Comparison of ENCODE assay signal across 9 cellular contexts in genomic region chr9:2271426-2271825, GRCh38.
DNase-seq lines count a peak whose midpoint lies in the region; ATAC-seq, FAIRE-seq and TF ChIP-seq lines count a peak whose summit lies in the region.
"Had no signal": no experiment of that assay in that cellular context is flagged by ENCODE, and none has a peak within 500 bp of the region (broad histone marks: within the 10 kb centered on the region; RNA-seq: fewer than 3 reads in every experiment).

No MANE protein-coding gene starts in this region.

- H2AFZ ChIP-seq in DND-41 (ENCODE audit: low read depth, low read length), result no peak overlapping the region

- no peak overlapping the region for H3K27ac Mint-ChIP-seq in activated CD4-positive, alpha-beta memory T cell treated with anti-CD3 and anti-CD28 coated beads, Interleukin-2, amount 10 ng/mL, durations not matched to agents 7 days and 5 days

- H3K79me2 ChIP-seq in DND-41 (ENCODE audit: insufficient read depth, low read length), result no peaks in the 10 kb centered on the region

- no peaks in the 10 kb centered on the region for H3K9me3 ChIP-seq in DND-41 (ENCODE audit: insufficient read depth, low read length, severe bottlenecking)
- H3K9me3 ChIP-seq: neutrophil had no signal

- no peak overlapping the region for H3K9ac ChIP-seq in DND-41 (ENCODE audit: low read depth, low read length)

- H3K9me3 Mint-ChIP-seq in activated CD4-positive, alpha-beta memory T cell treated with anti-CD3 and anti-CD28 coated beads, Interleukin-2, amount 10 ng/mL, durations not matched to agents 7 days and 5 days, result no peaks in the 10 kb centered on the region

- peaks cover 3% of the 10 kb centered on the region for H3K4me1 Mint-ChIP-seq in activated CD4-positive, alpha-beta memory T cell treated with anti-CD3 and anti-CD28 coated beads, Interleukin-2, amount 10 ng/mL, durations not matched to agents 7 days and 5 days

- peaks cover 2% of the 10 kb centered on the region for H3K27me3 ChIP-seq in DND-41 (ENCODE audit: insufficient read depth, low read length, poor library complexity)
- H3K27me3 ChIP-seq: neutrophil had no signal

- POLR2A ChIA-PET in activated CD4-positive, alpha-beta memory T cell treated with anti-CD3 and anti-CD28 coated beads, Interleukin-2, amount 10 ng/mL, durations not matched to agents 7 days and 5 days (lab: Charles Lee), result no interaction called here

- no peak overlapping the region for H3K4me3 ChIP-seq in DND-41 (ENCODE audit: low read depth in 1 of 2, low read length in 2 of 2)

- CTCF ChIA-PET in activated CD4-positive, alpha-beta memory T cell treated with anti-CD3 and anti-CD28 coated beads, Interleukin-2, amount 10 ng/mL, durations not matched to agents 7 days and 5 days (lab: Charles Lee), result no interaction called here

- H3K4me2 ChIP-seq in DND-41 (ENCODE audit: insufficient read depth, low read length), result no peak overlapping the region

- H3K27me3 Mint-ChIP-seq in activated CD4-positive, alpha-beta memory T cell treated with anti-CD3 and anti-CD28 coated beads, Interleukin-2, amount 10 ng/mL, durations not matched to agents 7 days and 5 days, result peaks cover 2% of the 10 kb centered on the region

- no peak for TF ChIP-seq CTCF in DND-41 (IDR thresholded peaks at IDR 0.05; ENCODE audit: borderline replicate concordance, extremely low read depth, low read length, poor library complexity, severe bottlenecking)

- no peaks in the 10 kb centered on the region for H3K36me3 Mint-ChIP-seq in activated CD4-positive, alpha-beta memory T cell treated with anti-CD3 and anti-CD28 coated beads, Interleukin-2, amount 10 ng/mL, durations not matched to agents 7 days and 5 days (ENCODE audit: low read depth)

- H3K27ac ChIP-seq in DND-41 (ENCODE audit: low read length), result no peak overlapping the region
- H3K27ac ChIP-seq: neutrophil had no signal

- H3K4me1 ChIP-seq in DND-41 (ENCODE audit: insufficient read depth, low read length), result no peaks in the 10 kb centered on the region

- DNase-seq in DND-41 (peak; percentile 24), GM19239 (ENCODE audit: insufficient read length, low spot score) (peak; percentile 18), renal cortical epithelial cell (ENCODE audit: low read depth) (peak; percentile 7), KG1 (lab: John Stamatoyannopoulos, UW) (no peak)
- DNase-seq in activated CD4-positive, alpha-beta memory T cell treated with anti-CD3 and anti-CD28 coated beads, Interleukin-2, amount 10 ng/mL, durations not matched to agents 7 days and 5 days, result peak; percentile 17
- DNase-seq in activated CD8-positive, alpha-beta memory T cell treated with anti-CD3 and anti-CD28 coated beads, Interleukin-2, amount 50 U/mL, for 48 hours, result no peak

- peak; percentile 42; the same call in 2 of the 3 replicates for ATAC-seq in DND-41 (ENCODE audit: insufficient read depth, low read depth)
- ATAC-seq in HG03457 (IDR thresholded peaks at IDR 0.05; ENCODE audit: unreplicated experiment), result peak; percentile 69
- ATAC-seq in GM21825 (IDR thresholded peaks at IDR 0.05; ENCODE audit: unreplicated experiment), result no peak

- no peak for FAIRE-seq in GM19239 (lab: Jason Lieb, UNC)

- no peaks in the 10 kb centered on the region for H4K20me1 ChIP-seq in DND-41 (ENCODE audit: insufficient read depth, low read length)

- no peaks in the 10 kb centered on the region for H3K36me3 ChIP-seq in DND-41 (ENCODE audit: insufficient read depth, low read length)
- H3K36me3 ChIP-seq: neutrophil had no signal

- no peak overlapping the region for H3K4me3 Mint-ChIP-seq in activated CD4-positive, alpha-beta memory T cell treated with anti-CD3 and anti-CD28 coated beads, Interleukin-2, amount 10 ng/mL, durations not matched to agents 7 days and 5 days

Comparison
In these comparisons a context has a peak if more than half of its experiments do, and no peak if none do; other contexts are left out.
1. DNase-seq: peak in DND-41 (single experiment), GM19239 (single experiment), activated CD4-positive, alpha-beta memory T cell treated with anti-CD3 and anti-CD28 coated beads, Interleukin-2, amount 10 ng/mL, durations not matched to agents 7 days and 5 days (single experiment) and renal cortical epithelial cell (single experiment); none in activated CD8-positive, alpha-beta memory T cell treated with anti-CD3 and anti-CD28 coated beads, Interleukin-2, amount 50 U/mL, for 48 hours (single experiment) and KG1 (single experiment).